27 cellular contexts compared by ENCODE assay signal in genomic region chr16:8887438-8887765, GRCh38. TPM values are rescaled to one million over a fixed set of nuclear protein-coding genes. Genes with fewer than 3 reads are reported as not detected.
DNase-seq lines count a peak whose midpoint lies in the region; ATAC-seq and TF ChIP-seq lines count a peak whose summit lies in the region.
"Had no signal": no experiment of that assay in that cellular context is flagged by ENCODE, and none has a peak within 500 bp of the region (broad histone marks: within the 10 kb centered on the region; RNA-seq: fewer than 3 reads in every experiment).

No MANE protein-coding gene starts in this region.

- peaks cover 0 to 8% of the 10 kb centered on the region in 2 donors for H3K27me3 Mint-ChIP-seq in natural killer cell (ENCODE audit: low read depth in 2 of 2)
- H3K27me3 Mint-ChIP-seq in natural killer cell treated with Interleukin-12 subunit alpha and Interleukin-12 subunit beta and Interleukin-15 and Interleukin-18, amount 100 ng/mL, for 72 hours: no peaks in the 10 kb centered on the region
- peaks cover 13% of the 10 kb centered on the region for H3K27me3 Mint-ChIP-seq in central memory CD8-positive, alpha-beta T cell

- H3K36me3 Mint-ChIP-seq in natural killer cell: no peaks in the 10 kb centered on the region
- H3K36me3 Mint-ChIP-seq in natural killer cell treated with Interleukin-12 subunit alpha and Interleukin-12 subunit beta and Interleukin-15 and Interleukin-18, amount 100 ng/mL, for 72 hours: no peaks in the 10 kb centered on the region
- peaks cover 27% of the 10 kb centered on the region for H3K36me3 Mint-ChIP-seq in central memory CD8-positive, alpha-beta T cell (ENCODE audit: insufficient read depth)

- no peaks in the 10 kb centered on the region for H3K36me3 ChIP-seq in neural cell (ENCODE audit: insufficient read depth, low read length)

- H3K4me3 ChIP-seq in neural cell (ENCODE audit: low read length): no peak overlapping the region
- H3K4me3 ChIP-seq: A549 had no signal

- peaks cover 12 to 27% of the 10 kb centered on the region in 2 donors for H3K4me1 Mint-ChIP-seq in natural killer cell
- peaks cover 19 to 21% of the 10 kb centered on the region in 2 donors for H3K4me1 Mint-ChIP-seq in natural killer cell treated with Interleukin-12 subunit alpha and Interleukin-12 subunit beta and Interleukin-15 and Interleukin-18, amount 100 ng/mL, for 72 hours (ENCODE audit: low read depth in 2 of 2)
- peaks cover 21% of the 10 kb centered on the region for H3K4me1 Mint-ChIP-seq in central memory CD8-positive, alpha-beta T cell

- H3K79me2 ChIP-seq in neural cell (replicated peaks; ENCODE audit: insufficient read depth, low read length): no peaks in the 10 kb centered on the region

- DNase-seq in natural killer cell (no peak), NCI-H2171 (lab: John Stamatoyannopoulos, UW) (no peak), HCEC 1CT (no peak), NCI-H2227 treated with DMSO at 0.1 percent for 48 hours (lab: John Stamatoyannopoulos, UW) (no peak)
- no peak for DNase-seq in natural killer cell treated with Interleukin-12 subunit alpha and Interleukin-12 subunit beta and Interleukin-15 and Interleukin-18, amount 100 ng/mL, for 72 hours (ENCODE audit: low spot score)
- DNase-seq in central memory CD8-positive, alpha-beta T cell (ENCODE audit: low spot score in 2 of 2): no peak
- DNase-seq in activated T-cell treated with anti-CD3 and anti-CD28 coated beads, Interleukin-2, amount 50 U/mL, for 48 hours: no peak
- DNase-seq: activated CD4-positive, alpha-beta memory T cell treated with anti-CD3 and anti-CD28 coated beads, Interleukin-2, amount 10 ng/mL, durations not matched to agents 7 days and 5 days; activated CD4-positive, CD25-positive, alpha-beta regulatory T cell; activated naive CD4-positive, alpha-beta T cell treated with Interleukin-2 at 50 U/mL for 16 hours; activated T-cell treated with anti-CD3 and anti-CD28 coated beads, Interleukin-2, amount 50 U/mL, for 24 hours; NCI-H187 treated with DMSO at 0.1 percent for 48 hours; NCI-H226; NCI-H748 treated with DMSO at 0.1 percent for 48 hours; small intestine; stimulated activated CD4-positive, alpha-beta T cell treated with anti-CD3 and anti-CD28 coated beads, Interleukin-2, amount 100 ng/mL, for 48 hours; T1000; trophoblast cell had no signal

- H3K27ac Mint-ChIP-seq in natural killer cell: peak overlapping the region; percentile 6 to 51
- peak overlapping the region in 1 of 2 donors; percentile 30 for H3K27ac Mint-ChIP-seq in natural killer cell treated with Interleukin-12 subunit alpha and Interleukin-12 subunit beta and Interleukin-15 and Interleukin-18, amount 100 ng/mL, for 72 hours
- peak overlapping the region; percentile 80 for H3K27ac Mint-ChIP-seq in central memory CD8-positive, alpha-beta T cell (ENCODE audit: low read depth)
- H3K27ac Mint-ChIP-seq: activated CD4-positive, alpha-beta memory T cell treated with anti-CD3 and anti-CD28 coated beads, Interleukin-2, amount 10 ng/mL, durations not matched to agents 7 days and 5 days; stimulated activated naive CD8-positive, alpha-beta T cell treated with anti-CD3 and anti-CD28 coated beads, Interleukin-15, Interleukin-2, amounts not matched to agents 100 ng/mL and 50 ng/mL, for 24 hours had no signal

- intact Hi-C loops in natural killer cell (cut with micrococcal nuclease): no loop called here

- no peaks in the 10 kb centered on the region for H3K9me3 Mint-ChIP-seq in natural killer cell
- H3K9me3 Mint-ChIP-seq in natural killer cell treated with Interleukin-12 subunit alpha and Interleukin-12 subunit beta and Interleukin-15 and Interleukin-18, amount 100 ng/mL, for 72 hours: no peaks in the 10 kb centered on the region
- H3K9me3 Mint-ChIP-seq in central memory CD8-positive, alpha-beta T cell: no peaks in the 10 kb centered on the region
- H3K9me3 Mint-ChIP-seq: activated CD4-positive, alpha-beta memory T cell treated with anti-CD3 and anti-CD28 coated beads, Interleukin-2, amount 10 ng/mL, durations not matched to agents 7 days and 5 days; activated T-cell treated with anti-CD3 and anti-CD28 coated beads, Interleukin-2, amount 50 U/mL, for 24 hours; stimulated activated naive CD8-positive, alpha-beta T cell treated with anti-CD3 and anti-CD28 coated beads, Interleukin-15, Interleukin-2, amounts not matched to agents 100 ng/mL and 50 ng/mL, for 24 hours had no signal

- no peak for TF ChIP-seq EP300 in neural cell (conservative IDR thresholded peaks at IDR 0.05; ENCODE audit: poor library complexity, severe bottlenecking)

- H3K9me3 ChIP-seq in neural cell (ENCODE audit: low read length): no peaks in the 10 kb centered on the region
- H3K9me3 ChIP-seq: A549 had no signal

- no peaks in the 10 kb centered on the region for H3K9me2 ChIP-seq in neural cell (ENCODE audit: insufficient read depth, low read length)

- TF ChIP-seq CTCF in natural killer cell (IDR thresholded peaks at IDR 0.05): no peak
- TF ChIP-seq CTCF in neural cell (IDR thresholded peaks at IDR 0.05; ENCODE audit: poor library complexity, severe bottlenecking): no peak

- H3K4me3 Mint-ChIP-seq in natural killer cell: no peak overlapping the region
- H3K4me3 Mint-ChIP-seq in natural killer cell treated with Interleukin-12 subunit alpha and Interleukin-12 subunit beta and Interleukin-15 and Interleukin-18, amount 100 ng/mL, for 72 hours: no peak overlapping the region
- H3K4me3 Mint-ChIP-seq in central memory CD8-positive, alpha-beta T cell: no peak overlapping the region
- H3K4me3 Mint-ChIP-seq: activated CD4-positive, alpha-beta memory T cell treated with anti-CD3 and anti-CD28 coated beads, Interleukin-2, amount 10 ng/mL, durations not matched to agents 7 days and 5 days; activated T-cell treated with anti-CD3 and anti-CD28 coated beads, Interleukin-2, amount 50 U/mL, for 24 hours; stimulated activated naive CD8-positive, alpha-beta T cell treated with anti-CD3 and anti-CD28 coated beads, Interleukin-15, Interleukin-2, amounts not matched to agents 100 ng/mL and 50 ng/mL, for 24 hours had no signal

- H3K4me2 ChIP-seq in neural cell (ENCODE audit: low read length): no peak overlapping the region
- H3K4me2 ChIP-seq: A549 had no signal

- no peak overlapping the region for H3K9ac ChIP-seq in neural cell (ENCODE audit: low read length)

- TF ChIP-seq RAD21 in neural cell (conservative IDR thresholded peaks at IDR 0.05): no peak

- no peak overlapping the region for H2AFZ ChIP-seq in neural cell (ENCODE audit: low read depth, low read length)

- ATAC-seq in natural killer cell: no peak
- ATAC-seq in natural killer cell treated with Interleukin-12 subunit alpha and Interleukin-12 subunit beta and Interleukin-15 and Interleukin-18, amount 100 ng/mL, for 72 hours: no peak
- no peak for ATAC-seq in central memory CD8-positive, alpha-beta T cell (replicated peaks; ENCODE audit: extremely low read depth, poor library complexity, severe bottlenecking)
- ATAC-seq: A549 had no signal

- no peak overlapping the region for H3K27ac ChIP-seq in neural cell (ENCODE audit: low read length)
- H3K27ac ChIP-seq: A549, epithelial cell of prostate had no signal

- no peaks in the 10 kb centered on the region for H3F3A ChIP-seq in neural cell (ENCODE audit: insufficient read depth, low read length, poor library complexity, severe bottlenecking)

- no peaks in the 10 kb centered on the region for H3K27me3 ChIP-seq in neural cell (ENCODE audit: insufficient read depth, low read depth, low read length)

- H4K20me1 ChIP-seq in neural cell (ENCODE audit: insufficient read depth): no peaks in the 10 kb centered on the region

TF ChIP-seq in neural cell, 6 proteins besides CTCF, POLR2A, EP300 and RAD21:
- TF ChIP-seq POLR2AphosphoS5 (IDR thresholded peaks at IDR 0.05) (peak; percentile 6), REST (IDR thresholded peaks at IDR 0.05; ENCODE audit: borderline replicate concordance) (no peak), EZH2 (IDR thresholded peaks at IDR 0.05; ENCODE audit: borderline replicate concordance, insufficient read depth, low read length, poor library complexity, severe bottlenecking) (no peak), SMC3 (conservative IDR thresholded peaks at IDR 0.05; ENCODE audit: poor library complexity) (no peak)
TF ChIP-seq in neural cell: peak in this region for 1.

RNA-seq across cellular contexts. Expression of gene LITAFD, which starts 5.3 kb away (rescaled TPM):
- 1 to 10 TPM in 1 of 3 donors, under 1 TPM in 2; 0.21 to 1.1 (median 0.29) TPM for total RNA-seq in natural killer cell
- not detected for total RNA-seq in natural killer cell treated with Interleukin-12 subunit alpha and Interleukin-12 subunit beta and Interleukin-15 and Interleukin-18, amount 100 ng/mL, for 72 hours
- polyA plus RNA-seq in neural cell: not detected in 2 replicates
- polyA minus RNA-seq in neural cell: not detected in 2 replicates
- total RNA-seq: activated CD4-positive, alpha-beta memory T cell treated with anti-CD3 and anti-CD28 coated beads, Interleukin-2, amount 10 ng/mL, durations not matched to agents 7 days and 5 days; cardiac septum; dermis microvascular lymphatic vessel endothelial cell; HT1080; liver; mononuclear cell had no signal
- polyA plus RNA-seq: A549, liver, small intestine had no signal

RNA-seq across cellular contexts. Expression of gene CARHSP1, which starts 18.6 kb away (rescaled TPM):
- total RNA-seq in natural killer cell: 10 to 100 TPM; 59.0 to 70.0 (median 60.1) TPM
- total RNA-seq in natural killer cell treated with Interleukin-12 subunit alpha and Interleukin-12 subunit beta and Interleukin-15 and Interleukin-18, amount 100 ng/mL, for 72 hours: 10 to 100 TPM; 66.5 to 70.7 TPM
- 102 and 124 TPM in 2 replicates for polyA plus RNA-seq in neural cell
- 106 and 108 TPM in 2 replicates for polyA minus RNA-seq in neural cell
